16 cellular contexts compared by ENCODE assay signal in the genomic region with DNA sequence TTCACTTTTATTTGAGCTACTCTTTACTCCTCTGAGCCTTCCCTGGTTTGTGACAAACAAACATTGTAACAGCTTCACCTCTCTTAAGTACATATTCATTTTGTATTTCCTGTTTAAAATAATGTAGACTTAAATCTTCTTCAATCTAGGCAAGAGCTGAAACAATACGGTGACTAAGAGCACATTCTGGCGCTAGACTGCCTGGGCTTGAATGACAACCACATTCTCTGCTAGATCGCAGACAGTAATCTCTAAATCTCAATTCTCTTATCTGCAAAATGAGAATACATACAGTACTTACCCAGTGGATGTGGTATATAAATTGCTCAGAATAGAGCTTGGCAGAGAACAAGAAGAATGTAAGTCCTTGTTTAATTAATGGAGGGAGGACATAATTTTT.
"Had no signal": no experiment of that assay in that cellular context is flagged by ENCODE, and none has a peak within 500 bp of the region (broad histone marks: within the 10 kb centered on the region; RNA-seq: fewer than 3 reads in every experiment).

No MANE protein-coding gene starts in this region.

- H3K4me3 Mint-ChIP-seq: activated B cell treated with CpG ODN at 0.5 μM for 24 hours; activated CD8-positive, alpha-beta T cell treated with anti-CD3 and anti-CD28 coated beads, Interleukin-2, amount 10 ng/mL, durations not matched to agents 7 days and 5 days; neural progenitor cell had no signal

- H3K4me2 ChIP-seq: neural progenitor cell had no signal

- H3K27me3 Mint-ChIP-seq: activated B cell treated with CpG ODN at 0.5 μM for 24 hours had no signal

- H3K27me3 ChIP-seq: esophagus muscularis mucosa, heart right ventricle, neural progenitor cell, right atrium auricular region, thyroid gland had no signal

- H2AFZ ChIP-seq: neural progenitor cell had no signal

- H3K4me3 ChIP-seq: esophagus muscularis mucosa, heart right ventricle, neural progenitor cell, prostate gland, right atrium auricular region, thyroid gland had no signal

- H3K9ac ChIP-seq: neural progenitor cell had no signal

- DNase-seq: activated B cell treated with CpG ODN at 0.5 μM for 24 hours; activated CD4-positive, alpha-beta T cell treated with anti-CD3 and anti-CD28 coated beads for 48 hours; activated CD8-positive, alpha-beta T cell treated with anti-CD3 and anti-CD28 coated beads, Interleukin-2, amount 10 ng/mL, durations not matched to agents 7 days and 5 days; effector CD4-positive, alpha-beta T cell; heart right ventricle; left ventricle myocardium superior; stimulated activated CD4-positive, alpha-beta T cell treated with anti-CD3 and anti-CD28 coated beads, Interleukin-12 subunit alpha, Interleukin-12 subunit beta, amount 100 ng/mL, for 4 hours; stimulated activated CD4-positive, alpha-beta T cell treated with anti-CD3 and anti-CD28 coated beads, Interleukin-1b, Interleukin-23, amount 100 ng/mL, for 48 hours; stimulated activated CD8-positive, alpha-beta memory T cell treated with anti-CD3 and anti-CD28 coated beads, Interleukin-4, amount 100 ng/mL, for 48 hours; stimulated activated naive CD4-positive, alpha-beta T cell treated with Interleukin-2 at 50 U/mL for 16 hours; SW 1271; thyroid gland had no signal

- H3K4me1 ChIP-seq: esophagus muscularis mucosa, heart right ventricle, neural progenitor cell, prostate gland, right atrium auricular region, thyroid gland had no signal

- H3K9me3 Mint-ChIP-seq: neural progenitor cell had no signal

- H3K9me3 ChIP-seq: esophagus muscularis mucosa, prostate gland, right atrium auricular region, thyroid gland had no signal

- H3K27ac Mint-ChIP-seq: activated B cell treated with CpG ODN at 0.5 μM for 24 hours; activated CD8-positive, alpha-beta T cell treated with anti-CD3 and anti-CD28 coated beads, Interleukin-2, amount 10 ng/mL, durations not matched to agents 7 days and 5 days; neural progenitor cell had no signal

- H3K27ac ChIP-seq: esophagus muscularis mucosa, heart right ventricle, neural progenitor cell, prostate gland, right atrium auricular region, thyroid gland had no signal

- H3K36me3 Mint-ChIP-seq: neural progenitor cell had no signal

- ATAC-seq: activated CD8-positive, alpha-beta T cell treated with anti-CD3 and anti-CD28 coated beads, Interleukin-2, amount 10 ng/mL, durations not matched to agents 7 days and 5 days; heart right ventricle; left ventricle myocardium superior had no signal

- H3K36me3 ChIP-seq: esophagus muscularis mucosa, neural progenitor cell, prostate gland, right atrium auricular region had no signal

- H3K4me1 Mint-ChIP-seq: activated B cell treated with CpG ODN at 0.5 μM for 24 hours, neural progenitor cell had no signal
